ENCODE assay signal across 18 cellular contexts in the genomic region with DNA sequence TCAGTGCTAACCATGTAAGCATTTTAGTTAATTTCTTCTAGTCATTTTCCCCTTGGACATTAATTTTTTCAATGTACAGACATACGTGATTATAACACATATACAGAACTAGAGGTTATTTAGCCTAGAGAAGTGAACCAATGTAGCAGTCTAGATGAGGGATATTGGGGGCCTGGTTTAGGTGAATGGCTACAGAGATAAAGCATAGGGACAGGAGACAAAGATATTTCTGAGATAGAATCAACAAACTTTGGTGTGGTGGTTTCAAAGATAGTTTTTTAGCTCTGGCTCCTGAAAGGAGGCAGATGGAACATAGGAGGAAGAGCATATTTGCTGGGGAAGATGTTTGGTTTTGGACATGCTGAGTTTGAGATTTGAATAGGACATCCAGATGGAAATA. TPM values are rescaled to one million over a fixed set of nuclear protein-coding genes. Genes with fewer than 3 reads are reported as not detected.
A peak's percentile ranks its signal among the peaks of the same experiment; 100 is the strongest.
DNase-seq lines count a peak whose midpoint lies in the region; ATAC-seq and TF ChIP-seq lines count a peak whose summit lies in the region.
"Had no signal": no experiment of that assay in that cellular context is flagged by ENCODE, and none has a peak within 500 bp of the region (broad histone marks: within the 10 kb centered on the region; RNA-seq: fewer than 3 reads in every experiment).

No MANE protein-coding gene starts in this region.

- H3K27ac Mint-ChIP-seq in CD8-positive, alpha-beta T cell = peak overlapping the region; percentile 1
- peak overlapping the region; percentile 10 for H3K27ac Mint-ChIP-seq in activated B cell treated with CpG ODN at 0.5 μM for 24 hours
- H3K27ac Mint-ChIP-seq: H9 had no signal

- H3K36me3 ChIP-seq in CD8-positive, alpha-beta T cell (ENCODE audit: insufficient read depth, low read length) = no peaks in the 10 kb centered on the region
- peaks cover 4 to 5% of the 10 kb centered on the region in 2 experiments for H3K36me3 ChIP-seq in SK-N-SH (replicated peaks in 1 of 2; ENCODE audit: control insufficient read depth in 1 of 2, insufficient read depth in 2 of 2, low read length in 1 of 2)
- H3K36me3 ChIP-seq: MG63 had no signal

- H3K4me1 Mint-ChIP-seq in CD8-positive, alpha-beta T cell (ENCODE audit: low read depth) = peaks cover 68% of the 10 kb centered on the region
- H3K4me1 Mint-ChIP-seq in activated B cell treated with CpG ODN at 0.5 μM for 24 hours = peaks cover 66% of the 10 kb centered on the region

- no peak overlapping the region for H3K4me3 Mint-ChIP-seq in CD8-positive, alpha-beta T cell
- H3K4me3 Mint-ChIP-seq in activated B cell treated with CpG ODN at 0.5 μM for 24 hours = no peak overlapping the region
- H3K4me3 Mint-ChIP-seq: H9 had no signal

- no peak for TF ChIP-seq RAD21 in SK-N-SH (IDR thresholded peaks at IDR 0.05; ENCODE audit: low read length)

- H3K27me3 Mint-ChIP-seq in CD8-positive, alpha-beta T cell (ENCODE audit: low read depth) = no peaks in the 10 kb centered on the region
- H3K27me3 Mint-ChIP-seq in activated B cell treated with CpG ODN at 0.5 μM for 24 hours = no peaks in the 10 kb centered on the region

- no peak for TF ChIP-seq EP300 in SK-N-SH (IDR thresholded peaks at IDR 0.05; ENCODE audit: borderline replicate concordance in 1 of 2, low read depth in 1 of 2, low read length in 1 of 2)

- no peak overlapping the region for H3K4me2 ChIP-seq in SK-N-SH

- H3K9ac ChIP-seq in SK-N-SH = no peak overlapping the region

- CTCF ChIA-PET in CD8-positive, alpha-beta T cell (lab: Charles Lee) = interaction anchor here (0.6 to 4.1 kb wide), 3 partner anchors 31 to 220 kb away, joined by 3 to 31 read pairs (median 4); no protein-coding TSS in a partner anchor
- CTCF ChIA-PET in activated B cell treated with CpG ODN at 0.5 μM for 24 hours (lab: Charles Lee) = interaction anchor here (0.8 to 5.4 kb wide), 9 partner anchors 10 to 221 kb away, joined by 3 to 48 read pairs (median 5); partner anchors contain the start of gene RLF
- CTCF ChIA-PET in SK-N-SH (lab: Yijun Ruan, JAX) = interaction anchor here (1.1 to 4.2 kb wide), 5 partner anchors 11 to 155 kb away, joined by 4 to 19 read pairs (median 10); no protein-coding TSS in a partner anchor

- H4K20me1 ChIP-seq in SK-N-SH (ENCODE audit: insufficient read depth) = peaks cover 89% of the 10 kb centered on the region

- WGBS in SK-N-SH (ENCODE audit: low lambda C conversion rate) = 90% methylated on average over 1 of the region's 1 CpG

- peaks cover 100% of the 10 kb centered on the region for H3K79me2 ChIP-seq in SK-N-SH (ENCODE audit: insufficient read depth)

- H3K27ac ChIP-seq in CD8-positive, alpha-beta T cell (ENCODE audit: low read depth, low read length) = no peak overlapping the region
- no peak overlapping the region for H3K27ac ChIP-seq in SK-N-SH (ENCODE audit: low read depth in 2 of 2, low read length in 1 of 2)
- H3K27ac ChIP-seq: 22Rv1, Peyer's patch had no signal

- H3K27me3 ChIP-seq in CD8-positive, alpha-beta T cell (ENCODE audit: insufficient read depth, low read length) = no peaks in the 10 kb centered on the region
- H3K27me3 ChIP-seq in SK-N-SH (ENCODE audit: insufficient read depth) = no peaks in the 10 kb centered on the region
- H3K27me3 ChIP-seq: MG63, Peyer's patch had no signal

- H3K36me3 Mint-ChIP-seq in CD8-positive, alpha-beta T cell = peaks cover 12% of the 10 kb centered on the region
- peaks cover 10% of the 10 kb centered on the region for H3K36me3 Mint-ChIP-seq in activated B cell treated with CpG ODN at 0.5 μM for 24 hours (ENCODE audit: low read depth)

- peaks cover 22% of the 10 kb centered on the region for H3K4me1 ChIP-seq in CD8-positive, alpha-beta T cell (ENCODE audit: insufficient read depth, low read length)
- peaks cover 0 to 24% of the 10 kb centered on the region in 2 experiments; a peak in 1 of 4 replicates for H3K4me1 ChIP-seq in SK-N-SH (ENCODE audit: control insufficient read depth in 1 of 2, insufficient read depth in 2 of 2, low read depth in 1 of 2, low read length in 1 of 2)

- H3F3A ChIP-seq in SK-N-SH (replicated peaks; ENCODE audit: insufficient read depth) = peaks cover 4% of the 10 kb centered on the region

- no peak overlapping the region for H2AFZ ChIP-seq in SK-N-SH (ENCODE audit: low read depth)

- POLR2A ChIA-PET in CD8-positive, alpha-beta T cell (lab: Charles Lee) = no interaction called here
- POLR2A ChIA-PET in activated B cell treated with CpG ODN at 0.5 μM for 24 hours (lab: Charles Lee) (interaction anchor here (0.8 kb wide), 1 partner anchor 144 kb away, joined by 3 read pairs; the partner anchor contains the start of gene CAP1), SK-N-SH (lab: Yijun Ruan, JAX) (no interaction called here)

- H3K9me2 ChIP-seq in SK-N-SH = no peaks in the 10 kb centered on the region

- H3K4me3 ChIP-seq in CD8-positive, alpha-beta T cell (ENCODE audit: low read depth, low read length) = no peak overlapping the region
- no peak overlapping the region for H3K4me3 ChIP-seq in SK-N-SH (ENCODE audit: low read depth in 2 of 2, low read length in 1 of 2)
- H3K4me3 ChIP-seq: MG63, Peyer's patch had no signal

- ATAC-seq in CD8-positive, alpha-beta T cell = no peak
- ATAC-seq in activated B cell treated with CpG ODN at 0.5 μM for 24 hours (ENCODE audit: low read depth) = no peak
- ATAC-seq: Right ventricle myocardium inferior had no signal

- no peaks in the 10 kb centered on the region for H3K9me3 ChIP-seq in CD8-positive, alpha-beta T cell (ENCODE audit: low read length)
- H3K9me3 ChIP-seq in SK-N-SH = no peaks in the 10 kb centered on the region
- H3K9me3 ChIP-seq: MG63, Peyer's patch had no signal

- intact Hi-C loops in CD8-positive, alpha-beta T cell (cut with DNase I, micrococcal nuclease) = loop anchor here in 1 of 2 experiments (10.0 kb wide), 1 partner anchor 61 kb away; the partner anchor contains the start of gene TMCO2
- intact Hi-C loops in activated B cell treated with CpG ODN at 0.5 μM for 24 hours (cut with micrococcal nuclease) = loop anchor here (10.0 kb wide), 1 partner anchor 89 kb away; the partner anchor contains the start of gene PPT1

- H3K9me3 Mint-ChIP-seq in CD8-positive, alpha-beta T cell = no peaks in the 10 kb centered on the region
- no peaks in the 10 kb centered on the region for H3K9me3 Mint-ChIP-seq in activated B cell treated with CpG ODN at 0.5 μM for 24 hours
- H3K9me3 Mint-ChIP-seq: H9 had no signal

- DNase-seq in NCI-H526 (lab: John Stamatoyannopoulos, UW) (peak; percentile 25 to 47), NCI-H526 treated with DMSO at 0.1 percent for 48 hours (lab: John Stamatoyannopoulos, UW) (no peak), activated B cell treated with CpG ODN at 0.5 μM for 24 hours (no peak), erythroblast (lab: John Stamatoyannopoulos, UW) (peak; percentile 16 to 49), ureter (ENCODE audit: low spot score) (no peak), SK-N-SH (no peak), occipital lobe (lab: John Stamatoyannopoulos, UW) (no peak)
- DNase-seq in CD8-positive, alpha-beta T cell = no peak
- DNase-seq: DMS153, H9, MG63, NCI-H1092, NCI-H146, NCI-H2081, NCI-H510A treated with DMSO at 0.1 percent for 48 hours, Peyer's patch had no signal

- no peak for TF ChIP-seq POLR2A in erythroblast (IDR thresholded peaks at IDR 0.05; ENCODE audit: low read length)

- no peak for TF ChIP-seq CTCF in CD8-positive, alpha-beta T cell (IDR thresholded peaks at IDR 0.05)
- TF ChIP-seq CTCF in activated B cell treated with CpG ODN at 0.5 μM for 24 hours (IDR thresholded peaks at IDR 0.05) (no peak), SK-N-SH (IDR thresholded peaks at IDR 0.05) (no peak)

TF ChIP-seq in SK-N-SH, 30 proteins besides CTCF, POLR2A, EP300 and RAD21:
- TF ChIP-seq SMC3 (IDR thresholded peaks at IDR 0.05; ENCODE audit: low read depth, low read length) (no peak), GABPA (IDR thresholded peaks at IDR 0.05; ENCODE audit: low read depth) (no peak), JUND (IDR thresholded peaks at IDR 0.05) (no peak), FOXM1 (IDR thresholded peaks at IDR 0.05; ENCODE audit: low read depth) (no peak), ELF1 (IDR thresholded peaks at IDR 0.05) (no peak), FOSL2 (IDR thresholded peaks at IDR 0.05; ENCODE audit: borderline replicate concordance, low read depth) (no peak), CHD2 (IDR thresholded peaks at IDR 0.05; ENCODE audit: low read length, partially characterized antibody) (no peak)
- TF ChIP-seq, protein P1, sequence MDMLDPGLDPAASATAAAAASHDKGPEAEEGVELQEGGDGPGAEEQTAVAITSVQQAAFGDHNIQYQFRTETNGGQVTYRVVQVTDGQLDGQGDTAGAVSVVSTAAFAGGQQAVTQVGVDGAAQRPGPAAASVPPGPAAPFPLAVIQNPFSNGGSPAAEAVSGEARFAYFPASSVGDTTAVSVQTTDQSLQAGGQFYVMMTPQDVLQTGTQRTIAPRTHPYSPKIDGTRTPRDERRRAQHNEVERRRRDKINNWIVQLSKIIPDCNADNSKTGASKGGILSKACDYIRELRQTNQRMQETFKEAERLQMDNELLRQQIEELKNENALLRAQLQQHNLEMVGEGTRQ (IDR thresholded peaks at IDR 0.05; ENCODE audit: borderline replicate concordance, low read depth, low read length) = no peak

RNA-seq across cellular contexts. Expression of gene RLF, which starts 23.0 kb away (rescaled TPM):
- total RNA-seq in CD8-positive, alpha-beta T cell = 10 to 100 TPM; 62.2 to 62.6 TPM
- total RNA-seq in activated B cell treated with CpG ODN at 0.5 μM for 24 hours (18.1 and 19.2 TPM in 2 replicates), ureter (20.9 TPM), occipital lobe (101 TPM)
- 2.3 and 3.0 TPM in 2 replicates for polyA plus RNA-seq in SK-N-SH (2012; rRNA removed)
- 2.9 and 3.3 TPM in 2 replicates for polyA plus RNA-seq in SK-N-SH (2012; cell fraction: cytosol; rRNA removed)
- polyA plus RNA-seq in SK-N-SH (2012; cell fraction: nucleus; rRNA removed) = 3.4 and 7.3 TPM in 2 replicates

Comparison
In these comparisons a context has a peak if more than half of its experiments do, and no peak if none do; other contexts are left out.
1. DNase-seq: peak in NCI-H526 (2 of 2) and erythroblast (2 of 2); none in NCI-H526 treated with DMSO at 0.1 percent for 48 hours (single experiment), CD8-positive, alpha-beta T cell (0 of 7), activated B cell treated with CpG ODN at 0.5 μM for 24 hours (single experiment), ureter (single experiment), SK-N-SH (single experiment) and occipital lobe (single experiment).